ENCODE assay signal across 13 cellular contexts in genomic region chr17:18037482-18037881, GRCh38. TPM values are rescaled to one million over a fixed set of nuclear protein-coding genes. Genes with fewer than 3 reads are reported as not detected.
A peak's percentile ranks its signal among the peaks of the same experiment; 100 is the strongest.
DNase-seq lines count a peak whose midpoint lies in the region; ATAC-seq and TF ChIP-seq lines count a peak whose summit lies in the region.
"Had no signal": no experiment of that assay in that cellular context is flagged by ENCODE, and none has a peak within 500 bp of the region (broad histone marks: within the 10 kb centered on the region; RNA-seq: fewer than 3 reads in every experiment).

No MANE protein-coding gene starts in this region.

- no peaks in the 10 kb centered on the region for H3K36me3 ChIP-seq in CD8-positive, alpha-beta memory T cell (ENCODE audit: insufficient read depth, low read length)
- H3K36me3 ChIP-seq in naive thymus-derived CD4-positive, alpha-beta T cell (ENCODE audit: control insufficient read depth in 2 of 3, insufficient read depth in 3 of 3, low read length in 3 of 3): no peaks in the 10 kb centered on the region
- no peaks in the 10 kb centered on the region for H3K36me3 ChIP-seq in body of pancreas (replicated peaks in 1 of 2; ENCODE audit: insufficient read depth in 1 of 2, low read depth in 2 of 2)
- H3K36me3 ChIP-seq: colonic mucosa, stomach had no signal

- no peak for TF ChIP-seq CTCF in body of pancreas (IDR thresholded peaks at IDR 0.05)

- no peak for TF ChIP-seq POLR2A in body of pancreas (IDR thresholded peaks at IDR 0.05)

- H3K9me3 ChIP-seq in CD8-positive, alpha-beta memory T cell (ENCODE audit: low read length): no peaks in the 10 kb centered on the region
- H3K9me3 ChIP-seq in naive thymus-derived CD4-positive, alpha-beta T cell (ENCODE audit: control insufficient read depth in 2 of 3, low read length in 3 of 3): no peaks in the 10 kb centered on the region
- no peaks in the 10 kb centered on the region for H3K9me3 ChIP-seq in body of pancreas
- H3K9me3 ChIP-seq: colonic mucosa, stomach had no signal

- peaks cover 0 to 3% of the 10 kb centered on the region in 2 donors for H3K27me3 Mint-ChIP-seq in CD8-positive, alpha-beta memory T cell
- no peaks in the 10 kb centered on the region for H3K27me3 Mint-ChIP-seq in activated CD4-positive, alpha-beta memory T cell treated with anti-CD3 and anti-CD28 coated beads, Interleukin-2, amount 10 ng/mL, durations not matched to agents 7 days and 5 days
- H3K27me3 Mint-ChIP-seq in naive thymus-derived CD4-positive, alpha-beta T cell: no peaks in the 10 kb centered on the region

- H3K27me3 ChIP-seq in CD8-positive, alpha-beta memory T cell (ENCODE audit: insufficient read depth, low read length, poor library complexity, severe bottlenecking): no peaks in the 10 kb centered on the region
- no peaks in the 10 kb centered on the region for H3K27me3 ChIP-seq in naive thymus-derived CD4-positive, alpha-beta T cell (ENCODE audit: control insufficient read depth in 2 of 2, insufficient read depth in 2 of 2, low read length in 2 of 2)
- H3K27me3 ChIP-seq in body of pancreas: no peaks in the 10 kb centered on the region
- H3K27me3 ChIP-seq: colonic mucosa, stomach had no signal

- no peak for ATAC-seq in naive thymus-derived CD4-positive, alpha-beta T cell
- ATAC-seq in body of pancreas (no peak), HG03175 (IDR thresholded peaks at IDR 0.05; ENCODE audit: unreplicated experiment) (no peak)
- ATAC-seq: right cardiac atrium had no signal

- H3K9me3 Mint-ChIP-seq in CD8-positive, alpha-beta memory T cell: no peaks in the 10 kb centered on the region
- H3K9me3 Mint-ChIP-seq in activated CD4-positive, alpha-beta memory T cell treated with anti-CD3 and anti-CD28 coated beads, Interleukin-2, amount 10 ng/mL, durations not matched to agents 7 days and 5 days: no peaks in the 10 kb centered on the region
- peaks cover 0 to 2% (median 0%) of the 10 kb centered on the region in 11 donors for H3K9me3 Mint-ChIP-seq in naive thymus-derived CD4-positive, alpha-beta T cell

- POLR2A ChIA-PET in CD8-positive, alpha-beta memory T cell (lab: Charles Lee): no interaction called here
- POLR2A ChIA-PET in activated CD4-positive, alpha-beta memory T cell treated with anti-CD3 and anti-CD28 coated beads, Interleukin-2, amount 10 ng/mL, durations not matched to agents 7 days and 5 days (lab: Charles Lee): interaction anchor here (1.0 to 1.3 kb wide), 2 partner anchors 80 to 286 kb away, joined by 3 to 5 read pairs; no protein-coding TSS in a partner anchor
- POLR2A ChIA-PET in naive thymus-derived CD4-positive, alpha-beta T cell (lab: Charles Lee): no interaction called here

- peaks cover 49 to 66% (median 61%) of the 10 kb centered on the region in 3 donors for H3K4me1 Mint-ChIP-seq in CD8-positive, alpha-beta memory T cell
- peaks cover 58% of the 10 kb centered on the region for H3K4me1 Mint-ChIP-seq in activated CD4-positive, alpha-beta memory T cell treated with anti-CD3 and anti-CD28 coated beads, Interleukin-2, amount 10 ng/mL, durations not matched to agents 7 days and 5 days
- H3K4me1 Mint-ChIP-seq in naive thymus-derived CD4-positive, alpha-beta T cell: peaks cover 40 to 75% (median 58%) of the 10 kb centered on the region in 7 donors

- intact Hi-C loops in naive thymus-derived CD4-positive, alpha-beta T cell (cut with micrococcal nuclease): loop anchor here (5.0 kb wide), 3 partner anchors 540 to 1340 kb away; partner anchors contain the start of genes RASD1 (in 2 of the 2), MAPK7 (in 1 of the 2) and PRPSAP2 (in 1 of the 2)
- intact Hi-C loops in body of pancreas (cut with DNase I): no loop called here

- H3K27ac ChIP-seq in CD8-positive, alpha-beta memory T cell (ENCODE audit: low read depth, low read length): no peak overlapping the region
- no peak overlapping the region for H3K27ac ChIP-seq in naive thymus-derived CD4-positive, alpha-beta T cell (ENCODE audit: low read depth, low read length)
- no peak overlapping the region for H3K27ac ChIP-seq in body of pancreas

- CTCF ChIA-PET in CD8-positive, alpha-beta memory T cell (lab: Charles Lee): interaction anchor here (1.2 kb wide), 1 partner anchor 228 kb away, joined by 3 read pairs; no protein-coding TSS in a partner anchor
- CTCF ChIA-PET in activated CD4-positive, alpha-beta memory T cell treated with anti-CD3 and anti-CD28 coated beads, Interleukin-2, amount 10 ng/mL, durations not matched to agents 7 days and 5 days (lab: Charles Lee): interaction anchor here (1.1 kb wide), 1 partner anchor 12 kb away, joined by 4 read pairs; no protein-coding TSS in a partner anchor
- CTCF ChIA-PET in naive thymus-derived CD4-positive, alpha-beta T cell (lab: Charles Lee): interaction anchor here (0.6 to 1.7 kb wide), 4 partner anchors 65 to 358 kb away, joined by 3 to 10 read pairs (median 4); partner anchors contain the start of gene DRC3

- H3K4me3 ChIP-seq in CD8-positive, alpha-beta memory T cell (ENCODE audit: low read length): no peak overlapping the region
- no peak overlapping the region for H3K4me3 ChIP-seq in naive thymus-derived CD4-positive, alpha-beta T cell (ENCODE audit: low read length)
- no peak overlapping the region for H3K4me3 ChIP-seq in body of pancreas

- DNase-seq in CD8-positive, alpha-beta memory T cell: no peak
- DNase-seq in Kasumi-1 (lab: John Stamatoyannopoulos, UW) (peak; percentile 63 to 68), body of pancreas (no peak), dedifferentiated amniotic fluid mesenchymal stem cell (ENCODE audit: extremely low spot score) (no peak)
- DNase-seq in activated CD4-positive, alpha-beta memory T cell treated with anti-CD3 and anti-CD28 coated beads, Interleukin-2, amount 10 ng/mL, durations not matched to agents 7 days and 5 days: no peak
- DNase-seq in naive thymus-derived CD4-positive, alpha-beta T cell: no peak
- no peak for DNase-seq in stimulated activated CD4-positive, alpha-beta T cell treated with anti-CD3 and anti-CD28 coated beads, Interleukin-2, amount 100 ng/mL, for 48 hours
- DNase-seq: activated CD4-positive, alpha-beta T cell treated with anti-CD3 and anti-CD28 coated beads for 1 hour; colonic mucosa; NCI-H226; right cardiac atrium; stomach had no signal

- peak overlapping the region; percentile 93 to 97 (median 95) for H3K4me3 Mint-ChIP-seq in CD8-positive, alpha-beta memory T cell
- H3K4me3 Mint-ChIP-seq in activated CD4-positive, alpha-beta memory T cell treated with anti-CD3 and anti-CD28 coated beads, Interleukin-2, amount 10 ng/mL, durations not matched to agents 7 days and 5 days: peak overlapping the region; percentile 95
- peak overlapping the region; percentile 88 to 100 (median 98) for H3K4me3 Mint-ChIP-seq in naive thymus-derived CD4-positive, alpha-beta T cell

- WGBS in body of pancreas, 2 donors: 58 to 73% methylated on average over 6 of the region's 6 CpGs

- H3K27ac Mint-ChIP-seq in CD8-positive, alpha-beta memory T cell: peak overlapping the region in 7 of 8 donors; percentile 23 to 96 (median 62)
- H3K27ac Mint-ChIP-seq in activated CD4-positive, alpha-beta memory T cell treated with anti-CD3 and anti-CD28 coated beads, Interleukin-2, amount 10 ng/mL, durations not matched to agents 7 days and 5 days: no peak overlapping the region
- H3K27ac Mint-ChIP-seq in naive thymus-derived CD4-positive, alpha-beta T cell: peak overlapping the region in 7 of 9 donors; percentile 17 to 95 (median 76)

- H3K36me3 Mint-ChIP-seq in CD8-positive, alpha-beta memory T cell: peaks cover 0 to 16% (median 0%) of the 10 kb centered on the region in 3 donors
- H3K36me3 Mint-ChIP-seq in activated CD4-positive, alpha-beta memory T cell treated with anti-CD3 and anti-CD28 coated beads, Interleukin-2, amount 10 ng/mL, durations not matched to agents 7 days and 5 days (ENCODE audit: low read depth): peaks cover 12% of the 10 kb centered on the region
- H3K36me3 Mint-ChIP-seq in naive thymus-derived CD4-positive, alpha-beta T cell: peaks cover 0 to 6% (median 4%) of the 10 kb centered on the region in 5 donors

- peaks cover 34% of the 10 kb centered on the region for H3K4me1 ChIP-seq in CD8-positive, alpha-beta memory T cell (ENCODE audit: insufficient read depth, low read length)
- peaks cover 26 to 37% of the 10 kb centered on the region in 2 donors for H3K4me1 ChIP-seq in naive thymus-derived CD4-positive, alpha-beta T cell (ENCODE audit: control insufficient read depth in 2 of 2, insufficient read depth in 2 of 2, low read length in 2 of 2)
- peaks cover 38% of the 10 kb centered on the region for H3K4me1 ChIP-seq in body of pancreas

RNA-seq across cellular contexts. Expression of gene ATPAF2, which starts 1.5 kb away (rescaled TPM):
- total RNA-seq in CD8-positive, alpha-beta memory T cell: 10 to 100 TPM; 30.4 to 33.4 TPM
- polyA plus RNA-seq in CD8-positive, alpha-beta memory T cell: 16.0 TPM
- 10 to 100 TPM; 22.1 to 22.3 TPM for total RNA-seq in activated CD4-positive, alpha-beta memory T cell treated with anti-CD3 and anti-CD28 coated beads, Interleukin-2, amount 10 ng/mL, durations not matched to agents 7 days and 5 days
- total RNA-seq in naive thymus-derived CD4-positive, alpha-beta T cell: 10 to 100 TPM; 26.3 to 36.7 (median 32.5) TPM
- polyA plus RNA-seq in naive thymus-derived CD4-positive, alpha-beta T cell: 10 to 100 TPM; 16.3 TPM
- total RNA-seq in body of pancreas: 10 to 100 TPM; 10.9 to 34.3 TPM

RNA-seq across cellular contexts. Expression of gene GID4, which starts 1.7 kb away (rescaled TPM):
- total RNA-seq in CD8-positive, alpha-beta memory T cell: 10 to 100 TPM in 1 of 2 experiments, 1 to 10 TPM in 1; 9.8 to 11.1 TPM
- 8.5 TPM for polyA plus RNA-seq in CD8-positive, alpha-beta memory T cell
- 10 to 100 TPM in 1 of 2 experiments, 1 to 10 TPM in 1; 9.3 to 10.2 TPM for total RNA-seq in activated CD4-positive, alpha-beta memory T cell treated with anti-CD3 and anti-CD28 coated beads, Interleukin-2, amount 10 ng/mL, durations not matched to agents 7 days and 5 days
- 10 to 100 TPM in 2 of 5 experiments, 1 to 10 TPM in 3; 6.0 to 11.4 (median 10.0) TPM for total RNA-seq in naive thymus-derived CD4-positive, alpha-beta T cell
- polyA plus RNA-seq in naive thymus-derived CD4-positive, alpha-beta T cell: 1 to 10 TPM; 5.9 to 7.0 TPM
- total RNA-seq in body of pancreas: 10 to 100 TPM in 1 of 2 donors, 1 to 10 TPM in 1; 3.6 to 20.4 TPM

RNA-seq across cellular contexts. Expression of gene DRG2, which starts 50.3 kb away (rescaled TPM):
- total RNA-seq in CD8-positive, alpha-beta memory T cell: 10 to 100 TPM; 52.9 to 54.2 TPM
- polyA plus RNA-seq in CD8-positive, alpha-beta memory T cell: 51.7 TPM
- total RNA-seq in activated CD4-positive, alpha-beta memory T cell treated with anti-CD3 and anti-CD28 coated beads, Interleukin-2, amount 10 ng/mL, durations not matched to agents 7 days and 5 days: 10 to 100 TPM; 46.3 to 46.5 TPM
- 10 to 100 TPM; 39.6 to 54.7 (median 48.8) TPM for total RNA-seq in naive thymus-derived CD4-positive, alpha-beta T cell
- 10 to 100 TPM; 37.7 to 46.0 TPM for polyA plus RNA-seq in naive thymus-derived CD4-positive, alpha-beta T cell
- 10 to 100 TPM; 17.8 to 30.1 TPM for total RNA-seq in body of pancreas

Comparison
In these comparisons a context has a peak if more than half of its experiments do, and no peak if none do; other contexts are left out.
1. DNase-seq: peak in Kasumi-1 (2 of 2); none in CD8-positive, alpha-beta memory T cell (0 of 5), activated CD4-positive, alpha-beta memory T cell treated with anti-CD3 and anti-CD28 coated beads, Interleukin-2, amount 10 ng/mL, durations not matched to agents 7 days and 5 days (single experiment), naive thymus-derived CD4-positive, alpha-beta T cell (0 of 9), body of pancreas (0 of 4), stimulated activated CD4-positive, alpha-beta T cell treated with anti-CD3 and anti-CD28 coated beads, Interleukin-2, amount 100 ng/mL, for 48 hours (0 of 2) and dedifferentiated amniotic fluid mesenchymal stem cell (single experiment).
2. Peak in every context shown above with its lines, with median percentiles within 50 percentile points of each other: H3K4me3 Mint-ChIP-seq.